1 cellular context compared by ENCODE assay signal in the genomic region with DNA sequence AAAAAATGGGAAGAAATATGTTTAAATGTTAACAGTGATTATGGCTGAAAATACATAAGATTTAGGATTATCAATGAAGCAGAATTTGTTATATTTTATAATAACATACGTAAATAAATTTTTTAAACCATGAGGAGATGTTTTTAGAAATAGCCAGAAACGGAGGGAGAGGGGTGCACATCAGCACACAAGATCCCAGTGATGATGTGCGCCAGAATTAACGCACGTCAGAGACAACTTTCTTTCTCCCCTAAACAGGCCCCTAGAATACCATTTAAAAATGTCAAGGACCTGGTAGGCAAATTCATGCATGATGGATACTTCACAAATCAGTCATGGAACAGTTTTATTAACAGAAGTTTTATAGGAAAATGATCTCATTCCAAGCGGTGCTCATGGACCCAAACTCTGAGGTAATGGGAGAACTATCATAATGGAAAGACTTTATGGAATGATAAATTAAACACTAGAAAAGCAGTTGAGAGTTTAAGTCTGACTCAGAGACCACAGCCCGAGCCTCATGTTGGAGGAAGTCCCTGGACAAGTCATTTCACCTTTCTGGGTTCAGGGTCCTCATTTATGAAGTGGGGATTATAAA.
A peak's percentile ranks its signal among the peaks of the same experiment; 100 is the strongest.
TF ChIP-seq lines count a peak whose summit lies in the region.

No MANE protein-coding gene starts in this region.

TF ChIP-seq in HEK293, 187 proteins besides CTCF, POLR2A, EP300 and RAD21 (continued from another document):
- TF ChIP-seq ZNF530 (tag by site-specific recombination; IDR thresholded peaks at IDR 0.05; ENCODE audit: low read depth) (no peak), KLF9 (tag by site-specific recombination; IDR thresholded peaks at IDR 0.05; ENCODE audit: low read depth) (no peak), ZNF366 (tag by site-specific recombination; conservative IDR thresholded peaks at IDR 0.05) (peak; percentile 89), ZNF175 (tag by site-specific recombination; IDR thresholded peaks at IDR 0.05) (no peak), ZNF791 (tag by site-specific recombination; IDR thresholded peaks at IDR 0.05) (no peak), ZNF555 (tag by site-specific recombination; conservative IDR thresholded peaks at IDR 0.05) (no peak)
